12 cellular contexts compared by ENCODE assay signal in genomic region chr16:59783191-59783590, GRCh38.
"Had no signal": no experiment of that assay in that cellular context is flagged by ENCODE, and none has a peak within 500 bp of the region (broad histone marks: within the 10 kb centered on the region; RNA-seq: fewer than 3 reads in every experiment).

No MANE protein-coding gene starts in this region.

- H3K4me1 ChIP-seq: pancreas had no signal

- H3K36me3 ChIP-seq: brain microvascular endothelial cell, pancreas had no signal

- H3K27me3 ChIP-seq: brain microvascular endothelial cell, pancreas had no signal

- DNase-seq: activated CD4-positive, alpha-beta T cell treated with anti-CD3 and anti-CD28 coated beads, Interleukin-2, amount 50 U/mL, for 1 hour; activated CD8-positive, alpha-beta memory T cell treated with anti-CD3 and anti-CD28 coated beads for 24 hours; activated naive CD4-positive, alpha-beta T cell; activated naive CD8-positive, alpha-beta T cell treated with anti-CD3 and anti-CD28 coated beads, Interleukin-2, amount 10 ng/mL, durations not matched to agents 7 days and 5 days; brain microvascular endothelial cell; cerebellar nuclear complex; effector memory CD4-positive, alpha-beta T cell; islet precursor cell; naive thymus-derived CD8-positive, alpha-beta T cell; pancreas; stimulated activated CD4-positive, alpha-beta T cell treated with anti-CD3 and anti-CD28 coated beads, Interleukin-1b, Interleukin-23, amount 100 ng/mL, for 48 hours; T-helper 9 cell had no signal

- H3K27ac ChIP-seq: brain microvascular endothelial cell, pancreas had no signal

- H3K4me3 ChIP-seq: pancreas had no signal

- H3K9me3 ChIP-seq: pancreas had no signal
